11 cellular contexts compared by ENCODE assay signal in genomic region chr14:68936476-68936875, GRCh38. TPM values are rescaled to one million over a fixed set of nuclear protein-coding genes. Genes with fewer than 3 reads are reported as not detected.
DNase-seq lines count a peak whose midpoint lies in the region; ATAC-seq and TF ChIP-seq lines count a peak whose summit lies in the region.
"Had no signal": no experiment of that assay in that cellular context is flagged by ENCODE, and none has a peak within 500 bp of the region (broad histone marks: within the 10 kb centered on the region; RNA-seq: fewer than 3 reads in every experiment).

No MANE protein-coding gene starts in this region.

- peaks cover 4% of the 10 kb centered on the region; the same call in 1 of the 2 replicates for H3K4me1 ChIP-seq in H9 (ENCODE audit: insufficient read depth, low read length)
- peaks cover 11 to 39% of the 10 kb centered on the region in 2 donors for H3K4me1 ChIP-seq in breast epithelium
- peaks cover 0 to 71% (median 30%) of the 10 kb centered on the region in 4 donors for H3K4me1 ChIP-seq in right lobe of liver
- H3K4me1 ChIP-seq in skeletal muscle tissue (ENCODE audit: control insufficient read depth in 3 of 3, insufficient read depth in 3 of 3, low read length in 3 of 3), result peaks cover 40 to 52% (median 43%) of the 10 kb centered on the region in 3 donors

- TF ChIP-seq CTCF in H9 (conservative IDR thresholded peaks at IDR 0.05), result no peak
- no peak for TF ChIP-seq CTCF in breast epithelium (IDR thresholded peaks at IDR 0.05)
- TF ChIP-seq CTCF in right lobe of liver (IDR thresholded peaks at IDR 0.05), result no peak

- H3K36me3 Mint-ChIP-seq in H9 (ENCODE audit: insufficient read depth in 1 of 3, low read depth in 3 of 3), result peaks cover 0 to 7% (median 1%) of the 10 kb centered on the region in 3 experiments; a peak in 3 of 7 replicates
- H3K36me3 Mint-ChIP-seq: IgD-negative memory B cell had no signal

- peak overlapping the region; percentile 29 to 76 (median 65); a peak in 3 of 7 replicates for H3K27ac Mint-ChIP-seq in H9
- H3K27ac Mint-ChIP-seq: IgD-negative memory B cell had no signal

- no peak overlapping the region for H2BK5ac ChIP-seq in H9 (ENCODE audit: insufficient read length, low read length)

- H3K56ac ChIP-seq in H9 (ENCODE audit: insufficient read length, low read depth, low read length), result no peak overlapping the region

- no CpG with 5 or more reads among the region's 8 CpGs for WGBS in H9 (ENCODE audit: extremely low coverage, insufficient read length, low lambda C conversion rate)
- WGBS in right lobe of liver (ENCODE audit: insufficient coverage, low coverage, low lambda C conversion rate, missing lambda C conversion rate), result 26% methylated on average over 7 of the region's 8 CpGs

- intact Hi-C loops in breast epithelium (cut with DNase I; ENCODE audit: low total_unique reads), result no loop called here
- intact Hi-C loops in right lobe of liver (cut with DNase I), result no loop called here

- H3K4me1 Mint-ChIP-seq in H9, result peaks cover 61 to 80% of the 10 kb centered on the region in 2 experiments
- H3K4me1 Mint-ChIP-seq: IgD-negative memory B cell had no signal

- no peak overlapping the region for H2AFZ ChIP-seq in H9 (ENCODE audit: low read length)

- H3K14ac ChIP-seq in H9 (ENCODE audit: insufficient read depth, low read length), result no peak overlapping the region

- H4K91ac ChIP-seq in H9 (ENCODE audit: insufficient read length, low read depth, low read length), result no peak overlapping the region

- H3K9me3 ChIP-seq in H9 (ENCODE audit: control insufficient read depth, low read depth, low read length) (no peaks in the 10 kb centered on the region), breast epithelium (no peaks in the 10 kb centered on the region), right lobe of liver (no peaks in the 10 kb centered on the region), skeletal muscle tissue (ENCODE audit: control insufficient read depth in 3 of 3, low read length in 3 of 3) (no peaks in the 10 kb centered on the region)

- H3K4me2 ChIP-seq in H9 (ENCODE audit: insufficient read depth, insufficient read length, low read length), result no peak overlapping the region

- H2BK12ac ChIP-seq in H9 (ENCODE audit: insufficient read length, low read depth, low read length), result no peak overlapping the region

- H2BK20ac ChIP-seq in H9 (ENCODE audit: low read depth, low read length, poor library complexity, severe bottlenecking), result no peak overlapping the region

- H4K5ac ChIP-seq in H9 (ENCODE audit: insufficient read length, low read depth, low read length), result no peak overlapping the region

- H3K4ac ChIP-seq in H9 (ENCODE audit: low read depth, low read length), result no peak overlapping the region

- no peaks in the 10 kb centered on the region for H3K36me3 ChIP-seq in breast epithelium
- H3K36me3 ChIP-seq in right lobe of liver, result no peaks in the 10 kb centered on the region
- no peaks in the 10 kb centered on the region for H3K36me3 ChIP-seq in skeletal muscle tissue (ENCODE audit: control insufficient read depth in 3 of 3, insufficient read depth in 3 of 3, low read length in 3 of 3)

- no peak overlapping the region for H3T11ph ChIP-seq in H9 (ENCODE audit: low read length)

- H3K79me1 ChIP-seq in H9 (ENCODE audit: insufficient read depth, low read depth, low read length, poor library complexity, severe bottlenecking), result peaks cover 7% of the 10 kb centered on the region

- no peaks in the 10 kb centered on the region for H3K27me3 Mint-ChIP-seq in H9 (ENCODE audit: low read depth)

- no peak overlapping the region for H3K9ac ChIP-seq in H9 (ENCODE audit: extremely low read depth, insufficient read length, low read length)
- H3K9ac ChIP-seq in skeletal muscle tissue (ENCODE audit: low read depth in 1 of 3, low read length in 3 of 3), result peak overlapping the region in 2 of 3 donors; percentile 12 to 70

- no peak overlapping the region for H3K18ac ChIP-seq in H9 (ENCODE audit: insufficient read length, low read depth, low read length)

- H3K27ac ChIP-seq in H9 (ENCODE audit: insufficient read length, low read depth, low read length) (no peak overlapping the region), breast epithelium (peak overlapping the region; percentile 82 to 83), right lobe of liver (peak overlapping the region; percentile 96 to 99 (median 98)), skeletal muscle tissue (ENCODE audit: low read depth, low read length) (peak overlapping the region; percentile 73)
- H3K27ac ChIP-seq: C4-2B had no signal

- H3K4me3 ChIP-seq in breast epithelium (peak overlapping the region in 1 of 3 donors; percentile 24), right lobe of liver (peak overlapping the region; percentile 22 to 42 (median 38)), skeletal muscle tissue (ENCODE audit: low read length in 3 of 3) (no peak overlapping the region)

- no peak overlapping the region for H2BK15ac ChIP-seq in H9 (ENCODE audit: low read depth, low read length)

- peaks cover 36% of the 10 kb centered on the region for H3K79me2 ChIP-seq in H9 (ENCODE audit: insufficient read depth, low read length)

- H3K4me3 Mint-ChIP-seq in H9, result no peak overlapping the region
- H3K4me3 Mint-ChIP-seq: IgD-negative memory B cell had no signal

- H3K27me3 ChIP-seq in H9 (ENCODE audit: insufficient read depth, low read length), result no peaks in the 10 kb centered on the region
- no peaks in the 10 kb centered on the region for H3K27me3 ChIP-seq in breast epithelium
- H3K27me3 ChIP-seq in right lobe of liver, result no peaks in the 10 kb centered on the region
- H3K27me3 ChIP-seq in skeletal muscle tissue (ENCODE audit: control insufficient read depth in 3 of 3, insufficient read depth in 3 of 3, low read length in 3 of 3), result no peaks in the 10 kb centered on the region

- DNase-seq in H9 (no peak), breast epithelium (ENCODE audit: low spot score in 2 of 2) (no peak), right lobe of liver (peak in 1 of 3 donors; percentile 35), ureter (ENCODE audit: low spot score) (no peak), NCI-H1417 (lab: John Stamatoyannopoulos, UW) (no peak)
- DNase-seq: NCI-H187 had no signal

- no peaks in the 10 kb centered on the region for H3K9me3 Mint-ChIP-seq in H9
- H3K9me3 Mint-ChIP-seq: IgD-negative memory B cell had no signal

- no peak overlapping the region for H3K23ac ChIP-seq in H9 (ENCODE audit: insufficient read length, low read depth, low read length)

- TF ChIP-seq POLR2A in breast epithelium (IDR thresholded peaks at IDR 0.05), result no peak
- TF ChIP-seq POLR2A in right lobe of liver (IDR thresholded peaks at IDR 0.05), result no peak

- no peak overlapping the region for H2BK120ac ChIP-seq in H9 (ENCODE audit: low read depth, low read length, poor library complexity, severe bottlenecking)

- H4K8ac ChIP-seq in H9 (replicated peaks; ENCODE audit: insufficient read length, low read depth, low read length), result no peak overlapping the region

- no peaks in the 10 kb centered on the region for H3K23me2 ChIP-seq in H9 (ENCODE audit: insufficient read length, low read depth, low read length, poor library complexity, severe bottlenecking)

- ATAC-seq in right lobe of liver, result no peak
- no peak for ATAC-seq in HG03045 (IDR thresholded peaks at IDR 0.05; ENCODE audit: unreplicated experiment)
- no peak for ATAC-seq in HG03354 (IDR thresholded peaks at IDR 0.05; ENCODE audit: poor library complexity, severe bottlenecking, unreplicated experiment)

- no peak overlapping the region for H2AK5ac ChIP-seq in H9 (ENCODE audit: insufficient read length, low read length)

- no peaks in the 10 kb centered on the region for H4K20me1 ChIP-seq in H9 (ENCODE audit: control insufficient read depth, insufficient read depth, insufficient read length)

RNA-seq across cellular contexts. Expression of gene ACTN1, which starts 42.6 kb away (rescaled TPM):
- 218 and 219 TPM in 2 replicates for total RNA-seq in H9 (2021)
- total RNA-seq in breast epithelium, result 100 to 1,000 TPM in 2 of 3 donors, 10 to 100 TPM in 1; 75.0 to 295 (median 290) TPM
- total RNA-seq in right lobe of liver, result 100 to 1,000 TPM in 3 of 6 experiments, 10 to 100 TPM in 3; 53.1 to 145 (median 100) TPM
- 44.9 TPM for total RNA-seq in skeletal muscle tissue
- total RNA-seq in ureter, result 286 TPM

Comparison
In these comparisons a context has a peak if more than half of its experiments do, and no peak if none do; other contexts are left out.
1. H3K4me3 ChIP-seq: peak in right lobe of liver (3 of 3); none in skeletal muscle tissue (0 of 3).